ENCODE assay signal across 27 cellular contexts in the genomic region with DNA sequence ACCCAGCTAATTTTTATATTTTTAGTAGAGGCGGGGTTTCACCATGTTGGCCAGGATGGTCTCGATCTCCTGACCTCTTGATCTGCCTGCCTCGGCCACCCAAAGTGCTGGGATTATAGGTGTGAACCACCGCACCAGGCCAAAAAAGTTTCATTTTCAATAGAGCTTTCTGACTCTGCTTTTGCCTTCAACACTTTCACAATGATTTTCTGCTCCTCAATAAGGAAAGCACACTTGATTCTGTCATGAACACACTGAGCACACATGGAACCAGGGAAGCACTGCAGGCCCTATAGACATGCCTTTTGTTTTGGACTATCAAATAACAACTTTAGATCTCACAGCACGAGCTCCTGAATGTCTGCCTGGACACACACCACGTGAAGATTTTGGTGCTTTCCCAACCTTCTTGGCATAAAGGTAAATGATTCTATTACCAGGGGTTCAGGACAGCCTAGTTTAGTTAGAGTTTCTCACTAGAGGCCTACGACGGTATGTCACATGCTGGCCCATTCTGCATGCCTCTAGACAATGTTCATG. TPM values are rescaled to one million over a fixed set of nuclear protein-coding genes. Genes with fewer than 3 reads are reported as not detected.
DNase-seq lines count a peak whose midpoint lies in the region; ATAC-seq, FAIRE-seq and TF ChIP-seq lines count a peak whose summit lies in the region.
"Had no signal": no experiment of that assay in that cellular context is flagged by ENCODE, and none has a peak within 500 bp of the region (broad histone marks: within the 10 kb centered on the region; RNA-seq: fewer than 3 reads in every experiment).

No MANE protein-coding gene starts in this region.

- ATAC-seq in natural killer cell treated with Interleukin-12 subunit alpha and Interleukin-12 subunit beta and Interleukin-15 and Interleukin-18, amount 100 ng/mL, for 72 hours: peak; percentile 63 to 66
- no peak for ATAC-seq in natural killer cell
- no peak for ATAC-seq in HG03469 (IDR thresholded peaks at IDR 0.05; ENCODE audit: unreplicated experiment)

- no peaks in the 10 kb centered on the region for H4K20me1 ChIP-seq in keratinocyte (ENCODE audit: control insufficient read depth, extremely low read depth, insufficient read depth, low read length)

- H3K9me3 Mint-ChIP-seq in activated CD4-positive, alpha-beta T cell treated with anti-CD3 and anti-CD28 coated beads, Interleukin-2, amount 10 ng/mL, durations not matched to agents 7 days and 5 days: no peaks in the 10 kb centered on the region
- no peaks in the 10 kb centered on the region for H3K9me3 Mint-ChIP-seq in natural killer cell treated with Interleukin-12 subunit alpha and Interleukin-12 subunit beta and Interleukin-15 and Interleukin-18, amount 100 ng/mL, for 72 hours
- H3K9me3 Mint-ChIP-seq in natural killer cell: no peaks in the 10 kb centered on the region
- H3K9me3 Mint-ChIP-seq in type B pancreatic cell: no peaks in the 10 kb centered on the region
- H3K9me3 Mint-ChIP-seq: CD14-positive monocyte, IgD-negative memory B cell had no signal

- no peaks in the 10 kb centered on the region for H3K9me3 ChIP-seq in keratinocyte (ENCODE audit: control insufficient read depth, low read depth, low read length)
- H3K9me3 ChIP-seq: BE2C, HAP-1, SJSA1 had no signal

- no peak overlapping the region for H3K27ac ChIP-seq in keratinocyte (ENCODE audit: control insufficient read depth, insufficient read depth, low read length)
- H3K27ac ChIP-seq: HL-60, PC-9, SJSA1 had no signal

- intact Hi-C loops in natural killer cell (cut with micrococcal nuclease): no loop called here

- peaks cover 18% of the 10 kb centered on the region for H3K36me3 Mint-ChIP-seq in activated CD4-positive, alpha-beta T cell treated with anti-CD3 and anti-CD28 coated beads, Interleukin-2, amount 10 ng/mL, durations not matched to agents 7 days and 5 days (ENCODE audit: low read depth)
- H3K36me3 Mint-ChIP-seq in natural killer cell treated with Interleukin-12 subunit alpha and Interleukin-12 subunit beta and Interleukin-15 and Interleukin-18, amount 100 ng/mL, for 72 hours: peaks cover 4% of the 10 kb centered on the region
- H3K36me3 Mint-ChIP-seq in natural killer cell (no peaks in the 10 kb centered on the region), type B pancreatic cell (peaks cover 16% of the 10 kb centered on the region)

- no peak overlapping the region for H3K4me3 ChIP-seq in keratinocyte (ENCODE audit: control insufficient read depth in 2 of 3, extremely low read depth in 1 of 3, insufficient read depth in 2 of 3, low read depth in 1 of 3, low read length in 3 of 3)
- H3K4me3 ChIP-seq: HAP-1, PC-9, SJSA1 had no signal

- H3K27ac Mint-ChIP-seq in activated CD4-positive, alpha-beta T cell treated with anti-CD3 and anti-CD28 coated beads, Interleukin-2, amount 10 ng/mL, durations not matched to agents 7 days and 5 days: peak overlapping the region; percentile 42
- peak overlapping the region in 1 of 2 donors; percentile 65 for H3K27ac Mint-ChIP-seq in natural killer cell treated with Interleukin-12 subunit alpha and Interleukin-12 subunit beta and Interleukin-15 and Interleukin-18, amount 100 ng/mL, for 72 hours
- H3K27ac Mint-ChIP-seq in natural killer cell (no peak overlapping the region), type B pancreatic cell (peak overlapping the region; percentile 5)

- TF ChIP-seq CTCF in natural killer cell (IDR thresholded peaks at IDR 0.05): no peak
- TF ChIP-seq CTCF in keratinocyte (optimal IDR thresholded peaks at IDR 0.05 in 1 of 3, IDR thresholded peaks at IDR 0.05 in 1 of 3, conservative IDR thresholded peaks at IDR 0.05 in 1 of 3; ENCODE audit: extremely low read depth in 1 of 3, insufficient read depth in 2 of 3, low read length in 3 of 3): no peak
- no peak for TF ChIP-seq CTCF in type B pancreatic cell (conservative IDR thresholded peaks at IDR 0.05)

- H3K9me1 ChIP-seq in keratinocyte (ENCODE audit: control insufficient read depth, extremely low read depth, insufficient read depth, low read length): no peaks in the 10 kb centered on the region

- CTCF ChIA-PET in activated CD4-positive, alpha-beta T cell treated with anti-CD3 and anti-CD28 coated beads, Interleukin-2, amount 10 ng/mL, durations not matched to agents 7 days and 5 days (lab: Charles Lee): interaction anchor here (1.0 to 1.2 kb wide), 2 partner anchors 12 to 71 kb away, joined by 3 read pairs; no protein-coding TSS in a partner anchor

- H3K4me2 ChIP-seq in keratinocyte (ENCODE audit: control insufficient read depth, extremely low read depth, insufficient read depth, low read depth, low read length): no peak overlapping the region
- H3K4me2 ChIP-seq: PC-9 had no signal

- no peak overlapping the region for H3K4me3 Mint-ChIP-seq in activated CD4-positive, alpha-beta T cell treated with anti-CD3 and anti-CD28 coated beads, Interleukin-2, amount 10 ng/mL, durations not matched to agents 7 days and 5 days
- H3K4me3 Mint-ChIP-seq in natural killer cell treated with Interleukin-12 subunit alpha and Interleukin-12 subunit beta and Interleukin-15 and Interleukin-18, amount 100 ng/mL, for 72 hours: no peak overlapping the region
- H3K4me3 Mint-ChIP-seq in natural killer cell (no peak overlapping the region), type B pancreatic cell (no peak overlapping the region)
- H3K4me3 Mint-ChIP-seq: CD14-positive monocyte, IgD-negative memory B cell had no signal

- no peak overlapping the region for H2AFZ ChIP-seq in keratinocyte (ENCODE audit: control insufficient read depth, low read length)
- H2AFZ ChIP-seq: PC-9 had no signal

- peak; percentile 5 for FAIRE-seq in keratinocyte (lab: Jason Lieb, UNC)

- H3K36me3 ChIP-seq in keratinocyte (ENCODE audit: control insufficient read depth in 2 of 2, extremely low read depth in 1 of 2, insufficient read depth in 2 of 2, low read length in 2 of 2): peaks cover 32 to 40% of the 10 kb centered on the region in 2 experiments

- peaks cover 6% of the 10 kb centered on the region for H3K4me1 Mint-ChIP-seq in activated CD4-positive, alpha-beta T cell treated with anti-CD3 and anti-CD28 coated beads, Interleukin-2, amount 10 ng/mL, durations not matched to agents 7 days and 5 days
- H3K4me1 Mint-ChIP-seq in natural killer cell treated with Interleukin-12 subunit alpha and Interleukin-12 subunit beta and Interleukin-15 and Interleukin-18, amount 100 ng/mL, for 72 hours (ENCODE audit: low read depth in 2 of 2): peaks cover 4 to 8% of the 10 kb centered on the region in 2 donors
- H3K4me1 Mint-ChIP-seq in natural killer cell (no peaks in the 10 kb centered on the region), type B pancreatic cell (ENCODE audit: unreplicated experiment) (no peaks in the 10 kb centered on the region)

- POLR2A ChIA-PET in activated CD4-positive, alpha-beta T cell treated with anti-CD3 and anti-CD28 coated beads, Interleukin-2, amount 10 ng/mL, durations not matched to agents 7 days and 5 days (lab: Charles Lee): no interaction called here

- DNase-seq in activated CD4-positive, alpha-beta T cell treated with anti-CD3 and anti-CD28 coated beads, Interleukin-2, amount 10 ng/mL, durations not matched to agents 7 days and 5 days: no peak
- no peak for DNase-seq in activated CD4-positive, alpha-beta T cell treated with anti-CD3 and anti-CD28 coated beads, Interleukin-2, amount 50 U/mL, for 1 hour
- DNase-seq in natural killer cell treated with Interleukin-12 subunit alpha and Interleukin-12 subunit beta and Interleukin-15 and Interleukin-18, amount 100 ng/mL, for 72 hours (ENCODE audit: low spot score): peak; percentile 54
- DNase-seq in natural killer cell (no peak), keratinocyte (ENCODE audit: low read depth, low spot score) (no peak), type B pancreatic cell (ENCODE audit: extremely low spot score, unreplicated experiment) (no peak), globus pallidus (ENCODE audit: low spot score) (no peak)
- DNase-seq: 8988T, ACHN, BE2C, Calu3, GOT3, NCI-H1092, NCI-H1417 treated with DMSO at 0.1 percent for 48 hours, NCI-H1694 treated with DMSO at 0.1 percent for 48 hours, NCI-H2081, NCI-H2227 treated with DMSO at 0.1 percent for 48 hours, NCI-H526 treated with DMSO at 0.1 percent for 48 hours, PC-9, Right ventricle myocardium superior, RPMI8226 had no signal

- H3K79me2 ChIP-seq in keratinocyte (ENCODE audit: control insufficient read depth, insufficient read depth, low read length): peaks cover 3% of the 10 kb centered on the region

- no peak overlapping the region for H3K9ac ChIP-seq in keratinocyte (ENCODE audit: control insufficient read depth, extremely low read depth, insufficient read depth, low read length)

- no peaks in the 10 kb centered on the region for H3K4me1 ChIP-seq in keratinocyte (ENCODE audit: control insufficient read depth, extremely low read depth, insufficient read depth, low read length)
- H3K4me1 ChIP-seq: BE2C, HAP-1, SJSA1 had no signal

- no peaks in the 10 kb centered on the region for H3K27me3 Mint-ChIP-seq in activated CD4-positive, alpha-beta T cell treated with anti-CD3 and anti-CD28 coated beads, Interleukin-2, amount 10 ng/mL, durations not matched to agents 7 days and 5 days
- H3K27me3 Mint-ChIP-seq in natural killer cell treated with Interleukin-12 subunit alpha and Interleukin-12 subunit beta and Interleukin-15 and Interleukin-18, amount 100 ng/mL, for 72 hours: no peaks in the 10 kb centered on the region
- H3K27me3 Mint-ChIP-seq in natural killer cell (ENCODE audit: low read depth in 2 of 2) (no peaks in the 10 kb centered on the region), type B pancreatic cell (no peaks in the 10 kb centered on the region)
- H3K27me3 Mint-ChIP-seq: IgD-negative memory B cell had no signal

- H3K27me3 ChIP-seq in keratinocyte (ENCODE audit: control insufficient read depth, extremely low read depth, insufficient read depth, low read length): no peaks in the 10 kb centered on the region
- H3K27me3 ChIP-seq: BE2C, SJSA1 had no signal

- dilution Hi-C loops in keratinocyte (cut with MboI; ENCODE audit: extremely low pct_ligation_motif_present, low sequenced_read_pairs): no loop called here

RNA-seq across cellular contexts. Expression of a gene that starts 8.0 kb away (rescaled TPM):
- 10 to 100 TPM; 20.1 to 21.6 TPM for total RNA-seq in activated CD4-positive, alpha-beta T cell treated with anti-CD3 and anti-CD28 coated beads, Interleukin-2, amount 10 ng/mL, durations not matched to agents 7 days and 5 days
- 100 to 1,000 TPM in 1 of 2 donors, 10 to 100 TPM in 1; 40.1 to 100 TPM for total RNA-seq in natural killer cell treated with Interleukin-12 subunit alpha and Interleukin-12 subunit beta and Interleukin-15 and Interleukin-18, amount 100 ng/mL, for 72 hours
- total RNA-seq in natural killer cell (100 to 1,000 TPM in 1 of 3 donors, 10 to 100 TPM in 2; 60.1 to 234 (median 79.2) TPM), type B pancreatic cell (ENCODE audit: low replicate concordance) (34.5 and 41.6 TPM in 2 replicates)
- polyA plus RNA-seq in keratinocyte: 11.1 to 17.5 TPM (median 14.8 TPM) in 3 replicates
- 17.3 TPM for polyA plus RNA-seq in keratinocyte (2011; ENCODE audit: low read depth)
- 9.2 and 13.1 TPM in 2 replicates for polyA plus RNA-seq in keratinocyte (2011; cell fraction: cytosol; rRNA removed)
- polyA plus RNA-seq in keratinocyte (2011; cell fraction: nucleus; rRNA removed): 40.7 and 46.4 TPM in 2 replicates
- polyA plus RNA-seq in keratinocyte (2012; ENCODE audit: low replicate concordance): 26.2 and 30.9 TPM in 2 replicates
- polyA minus RNA-seq in keratinocyte: 26.6 to 62.6 TPM (median 29.1 TPM) in 3 replicates
- 14.2 TPM for polyA minus RNA-seq in keratinocyte (2011; cell fraction: cytosol; rRNA and poly(A)+ RNA removed)
- polyA minus RNA-seq in keratinocyte (2011; cell fraction: nucleus; rRNA and poly(A)+ RNA removed): 42.5 and 48.5 TPM in 2 replicates

RNA-seq across cellular contexts. Expression of a gene that starts 32.9 kb away (rescaled TPM):
- 100 to 1,000 TPM; 380 to 406 TPM for total RNA-seq in activated CD4-positive, alpha-beta T cell treated with anti-CD3 and anti-CD28 coated beads, Interleukin-2, amount 10 ng/mL, durations not matched to agents 7 days and 5 days
- 100 to 1,000 TPM; 546 to 554 TPM for total RNA-seq in natural killer cell treated with Interleukin-12 subunit alpha and Interleukin-12 subunit beta and Interleukin-15 and Interleukin-18, amount 100 ng/mL, for 72 hours
- total RNA-seq in natural killer cell: 100 to 1,000 TPM in 1 of 3 donors, 10 to 100 TPM in 2; 92.6 to 104 (median 96.0) TPM
- polyA plus RNA-seq in keratinocyte: 602 to 706 TPM (median 624 TPM) in 3 replicates
- polyA plus RNA-seq in keratinocyte (2011; ENCODE audit: low read depth): 145 TPM
- polyA plus RNA-seq in keratinocyte (2011; cell fraction: cytosol; rRNA removed): 616 and 687 TPM in 2 replicates
- polyA plus RNA-seq in keratinocyte (2011; cell fraction: nucleus; rRNA removed): 358 and 405 TPM in 2 replicates
- polyA plus RNA-seq in keratinocyte (2012; ENCODE audit: low replicate concordance): 340 and 522 TPM in 2 replicates
- polyA minus RNA-seq in keratinocyte: 481 to 636 TPM (median 493 TPM) in 3 replicates
- 499 TPM for polyA minus RNA-seq in keratinocyte (2011; cell fraction: cytosol; rRNA and poly(A)+ RNA removed)
- 169 and 188 TPM in 2 replicates for polyA minus RNA-seq in keratinocyte (2011; cell fraction: nucleus; rRNA and poly(A)+ RNA removed)
- 200 and 207 TPM in 2 replicates for total RNA-seq in type B pancreatic cell (ENCODE audit: low replicate concordance)

RNA-seq across cellular contexts. Expression of a gene that starts 52.7 kb away (rescaled TPM):
- total RNA-seq in activated CD4-positive, alpha-beta T cell treated with anti-CD3 and anti-CD28 coated beads, Interleukin-2, amount 10 ng/mL, durations not matched to agents 7 days and 5 days: 10 to 100 TPM; 45.5 to 50.0 TPM
- 10 to 100 TPM; 51.0 to 64.5 TPM for total RNA-seq in natural killer cell treated with Interleukin-12 subunit alpha and Interleukin-12 subunit beta and Interleukin-15 and Interleukin-18, amount 100 ng/mL, for 72 hours
- total RNA-seq in natural killer cell: 10 to 100 TPM; 36.9 to 44.4 (median 37.6) TPM
- 40.9 to 45.7 TPM (median 42.9 TPM) in 3 replicates for polyA plus RNA-seq in keratinocyte
- 13.2 TPM for polyA plus RNA-seq in keratinocyte (2011; ENCODE audit: low read depth)
- polyA plus RNA-seq in keratinocyte (2011; cell fraction: cytosol; rRNA removed): 37.0 and 46.2 TPM in 2 replicates
- 30.4 and 33.5 TPM in 2 replicates for polyA plus RNA-seq in keratinocyte (2011; cell fraction: nucleus; rRNA removed)
- 35.8 and 41.0 TPM in 2 replicates for polyA plus RNA-seq in keratinocyte (2012; ENCODE audit: low replicate concordance)
- 18.1 to 36.1 TPM (median 24.5 TPM) in 3 replicates for polyA minus RNA-seq in keratinocyte
- 12.9 TPM for polyA minus RNA-seq in keratinocyte (2011; cell fraction: cytosol; rRNA and poly(A)+ RNA removed)
- 6.2 and 6.6 TPM in 2 replicates for polyA minus RNA-seq in keratinocyte (2011; cell fraction: nucleus; rRNA and poly(A)+ RNA removed)
- total RNA-seq in type B pancreatic cell (ENCODE audit: low replicate concordance): 34.8 and 36.1 TPM in 2 replicates

RNA-seq across cellular contexts. Expression of a gene that starts 52.9 kb away (rescaled TPM):
- 10 to 100 TPM; 38.5 to 39.3 TPM for total RNA-seq in activated CD4-positive, alpha-beta T cell treated with anti-CD3 and anti-CD28 coated beads, Interleukin-2, amount 10 ng/mL, durations not matched to agents 7 days and 5 days
- 10 to 100 TPM; 43.6 to 61.2 TPM for total RNA-seq in natural killer cell treated with Interleukin-12 subunit alpha and Interleukin-12 subunit beta and Interleukin-15 and Interleukin-18, amount 100 ng/mL, for 72 hours
- total RNA-seq in natural killer cell (10 to 100 TPM; 11.3 to 18.7 (median 12.7) TPM), type B pancreatic cell (ENCODE audit: low replicate concordance) (50.7 and 53.7 TPM in 2 replicates)
- polyA plus RNA-seq in keratinocyte: 63.3 to 77.6 TPM (median 67.8 TPM) in 3 replicates
- 25.8 TPM for polyA plus RNA-seq in keratinocyte (2011; ENCODE audit: low read depth)
- polyA plus RNA-seq in keratinocyte (2011; cell fraction: cytosol; rRNA removed): 64.0 and 68.6 TPM in 2 replicates
- 49.2 and 49.4 TPM in 2 replicates for polyA plus RNA-seq in keratinocyte (2011; cell fraction: nucleus; rRNA removed)
- polyA plus RNA-seq in keratinocyte (2012; ENCODE audit: low replicate concordance): 15.5 and 52.4 TPM in 2 replicates
- 109 to 143 TPM (median 132 TPM) in 3 replicates for polyA minus RNA-seq in keratinocyte
- polyA minus RNA-seq in keratinocyte (2011; cell fraction: cytosol; rRNA and poly(A)+ RNA removed): 46.6 TPM
- polyA minus RNA-seq in keratinocyte (2011; cell fraction: nucleus; rRNA and poly(A)+ RNA removed): 22.8 and 27.0 TPM in 2 replicates

RNA-seq across cellular contexts. Expression of a gene that starts 58.6 kb away (rescaled TPM):
- total RNA-seq in activated CD4-positive, alpha-beta T cell treated with anti-CD3 and anti-CD28 coated beads, Interleukin-2, amount 10 ng/mL, durations not matched to agents 7 days and 5 days: 10 to 100 TPM in 1 of 2 experiments, 1 to 10 TPM in 1; 9.0 to 10.7 TPM
- 1 to 10 TPM; 7.1 to 8.7 TPM for total RNA-seq in natural killer cell treated with Interleukin-12 subunit alpha and Interleukin-12 subunit beta and Interleukin-15 and Interleukin-18, amount 100 ng/mL, for 72 hours
- total RNA-seq in natural killer cell (10 to 100 TPM; 18.7 to 23.4 (median 22.2) TPM), type B pancreatic cell (ENCODE audit: low replicate concordance) (23.1 and 36.4 TPM in 2 replicates)
- 3.8 to 5.5 TPM (median 5.0 TPM) in 3 replicates for polyA plus RNA-seq in keratinocyte
- 6.1 TPM for polyA plus RNA-seq in keratinocyte (2011; ENCODE audit: low read depth)
- 3.2 and 3.8 TPM in 2 replicates for polyA plus RNA-seq in keratinocyte (2011; cell fraction: cytosol; rRNA removed)
- 4.3 and 4.9 TPM in 2 replicates for polyA plus RNA-seq in keratinocyte (2011; cell fraction: nucleus; rRNA removed)
- 4.0 and 7.8 TPM in 2 replicates for polyA plus RNA-seq in keratinocyte (2012; ENCODE audit: low replicate concordance)
- polyA minus RNA-seq in keratinocyte: 1.0 to 2.6 TPM (median 2.3 TPM) in 3 replicates
- 4.0 TPM for polyA minus RNA-seq in keratinocyte (2011; cell fraction: cytosol; rRNA and poly(A)+ RNA removed)
- 1.7 and 2.5 TPM in 2 replicates for polyA minus RNA-seq in keratinocyte (2011; cell fraction: nucleus; rRNA and poly(A)+ RNA removed)

Comparison
In these comparisons a context has a peak if more than half of its experiments do, and no peak if none do; other contexts are left out.
1. ATAC-seq: peak in natural killer cell treated with Interleukin-12 subunit alpha and Interleukin-12 subunit beta and Interleukin-15 and Interleukin-18, amount 100 ng/mL, for 72 hours (2 of 2); none in natural killer cell (0 of 3) and HG03469 (single experiment).
2. H3K27ac Mint-ChIP-seq: peak in activated CD4-positive, alpha-beta T cell treated with anti-CD3 and anti-CD28 coated beads, Interleukin-2, amount 10 ng/mL, durations not matched to agents 7 days and 5 days (single experiment) and type B pancreatic cell (single experiment); none in natural killer cell (0 of 2).